9 cellular contexts compared by ENCODE assay signal in the genomic region with DNA sequence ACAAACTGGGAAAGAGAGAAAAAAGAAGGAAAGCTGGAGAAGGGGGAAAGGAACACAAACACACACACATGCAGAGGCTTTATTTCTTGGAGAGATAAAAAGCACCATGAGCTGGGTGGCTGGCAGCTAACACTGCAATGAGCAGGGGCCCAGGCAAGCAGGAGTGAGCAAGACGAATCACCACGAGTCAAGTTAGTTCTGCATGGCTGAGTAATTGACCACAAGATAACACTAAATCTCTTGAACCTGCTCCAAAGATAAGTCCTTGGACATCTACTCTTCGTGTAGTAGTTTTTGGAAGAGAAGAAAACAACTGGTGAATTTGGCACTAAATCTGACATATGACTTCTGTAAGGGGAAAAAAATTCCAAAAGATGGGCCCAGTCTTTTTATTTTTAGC.
DNase-seq lines count a peak whose midpoint lies in the region; FAIRE-seq and TF ChIP-seq lines count a peak whose summit lies in the region.
"Had no signal": no experiment of that assay in that cellular context is flagged by ENCODE, and none has a peak within 500 bp of the region (broad histone marks: within the 10 kb centered on the region; RNA-seq: fewer than 3 reads in every experiment).

No MANE protein-coding gene starts in this region.

- DNase-seq in GM04503 (ENCODE audit: low read depth): peak; percentile 49
- DNase-seq in HTR-8/SVneo (ENCODE audit: insufficient read length, low spot score): peak; percentile 12
- DNase-seq in dedifferentiated amniotic fluid mesenchymal stem cell (ENCODE audit: extremely low spot score): peak; percentile 40
- no peak for DNase-seq in small intestine
- DNase-seq in NCI-H2029 treated with DMSO at 0.1 percent for 48 hours (lab: John Stamatoyannopoulos, UW): no peak
- DNase-seq in AML-193 (lab: John Stamatoyannopoulos, UW): no peak
- DNase-seq: transverse colon had no signal

- H3K4me2 ChIP-seq in parathyroid adenoma (ENCODE audit: low read length): peak overlapping the region; percentile 37

- peak overlapping the region; percentile 32 for H3K27ac ChIP-seq in parathyroid adenoma
- H3K27ac ChIP-seq in small intestine (ENCODE audit: low read depth in 1 of 2, low read length in 1 of 2): no peak overlapping the region
- H3K27ac ChIP-seq: transverse colon had no signal

- H3K27me3 ChIP-seq in parathyroid adenoma (ENCODE audit: control insufficient read depth, insufficient read depth, low read length) (no peaks in the 10 kb centered on the region), small intestine (ENCODE audit: control insufficient read depth in 2 of 2, insufficient read depth in 2 of 2, low read length in 2 of 2) (no peaks in the 10 kb centered on the region)
- H3K27me3 ChIP-seq: transverse colon had no signal

- H2AFZ ChIP-seq in parathyroid adenoma: no peak overlapping the region

- H3K9me3 ChIP-seq in parathyroid adenoma (ENCODE audit: control insufficient read depth, low read length) (no peaks in the 10 kb centered on the region), small intestine (ENCODE audit: control insufficient read depth, low read depth) (no peaks in the 10 kb centered on the region)
- H3K9me3 ChIP-seq: transverse colon had no signal

- 25 to 27% (median 26%) methylated on average over 3 of the region's 3 CpGs for WGBS in small intestine, 3 donors

- H3K4me3 ChIP-seq in parathyroid adenoma (ENCODE audit: low read depth, low read length): no peak overlapping the region
- no peak overlapping the region for H3K4me3 ChIP-seq in small intestine (ENCODE audit: low read depth in 1 of 2, low read length in 2 of 2)
- H3K4me3 ChIP-seq: transverse colon had no signal

- H3K4me1 ChIP-seq in parathyroid adenoma (peaks cover 2% of the 10 kb centered on the region), small intestine (ENCODE audit: control insufficient read depth in 2 of 2, insufficient read depth in 1 of 2, low read depth in 1 of 2, low read length in 1 of 2) (no peaks in the 10 kb centered on the region)
- H3K4me1 ChIP-seq: transverse colon had no signal

- H3K36me3 ChIP-seq in parathyroid adenoma (ENCODE audit: control insufficient read depth, insufficient read depth, low read length) (no peaks in the 10 kb centered on the region), small intestine (ENCODE audit: control insufficient read depth in 2 of 2, insufficient read depth in 2 of 2, low read length in 2 of 2) (no peaks in the 10 kb centered on the region)
- H3K36me3 ChIP-seq: transverse colon had no signal

- FAIRE-seq in HTR-8/SVneo (lab: Jason Lieb, UNC): no peak
- no peak for FAIRE-seq in small intestine (lab: Jason Lieb, UNC)
- FAIRE-seq: HepG2 had no signal

- no peak overlapping the region for H3K9ac ChIP-seq in parathyroid adenoma

- H3K79me2 ChIP-seq in parathyroid adenoma: no peaks in the 10 kb centered on the region

- no peak for TF ChIP-seq CTCF in parathyroid adenoma (IDR thresholded peaks at IDR 0.05)

Comparison
In these comparisons a context has a peak if more than half of its experiments do, and no peak if none do; other contexts are left out.
1. DNase-seq: peak in GM04503 (single experiment), HTR-8/SVneo (single experiment) and dedifferentiated amniotic fluid mesenchymal stem cell (single experiment); none in small intestine (single experiment), NCI-H2029 treated with DMSO at 0.1 percent for 48 hours (single experiment) and AML-193 (0 of 2).